Comparison of ENCODE assay signal across 1 cellular context in the genomic region with DNA sequence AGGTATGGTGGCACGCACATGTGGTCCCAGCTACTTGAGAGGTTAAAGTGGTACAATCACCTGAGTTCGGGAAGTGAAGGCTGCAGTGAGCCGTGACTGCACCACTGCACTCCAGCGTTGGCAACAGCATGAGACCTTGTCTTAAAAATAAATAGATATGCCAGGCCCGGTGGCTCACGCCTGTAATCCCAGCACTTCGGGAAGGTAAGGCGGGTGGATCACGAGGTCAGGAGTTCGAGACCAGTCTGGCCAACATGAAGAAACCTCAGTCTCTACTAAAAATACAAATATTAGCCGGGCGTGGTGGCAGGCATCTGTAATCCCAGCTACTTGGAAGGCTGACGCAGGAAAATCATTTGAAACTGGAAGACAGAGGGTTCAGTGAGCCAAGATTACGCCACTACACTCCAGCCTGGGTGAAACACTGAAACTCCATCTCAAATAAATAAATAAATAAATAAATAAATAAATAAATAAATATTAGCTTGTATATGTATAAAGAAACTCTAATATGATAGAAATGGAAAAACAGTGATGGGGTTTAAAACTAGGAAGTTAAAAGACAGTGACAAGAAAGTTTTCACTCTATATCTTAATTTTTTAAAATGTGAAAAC.
TF ChIP-seq lines count a peak whose summit lies in the region.

No MANE protein-coding gene starts in this region.

TF ChIP-seq in HEK293, 187 proteins besides CTCF, POLR2A, EP300 and RAD21 (continued from another document and continues in another):
- TF ChIP-seq, protein P1, sequence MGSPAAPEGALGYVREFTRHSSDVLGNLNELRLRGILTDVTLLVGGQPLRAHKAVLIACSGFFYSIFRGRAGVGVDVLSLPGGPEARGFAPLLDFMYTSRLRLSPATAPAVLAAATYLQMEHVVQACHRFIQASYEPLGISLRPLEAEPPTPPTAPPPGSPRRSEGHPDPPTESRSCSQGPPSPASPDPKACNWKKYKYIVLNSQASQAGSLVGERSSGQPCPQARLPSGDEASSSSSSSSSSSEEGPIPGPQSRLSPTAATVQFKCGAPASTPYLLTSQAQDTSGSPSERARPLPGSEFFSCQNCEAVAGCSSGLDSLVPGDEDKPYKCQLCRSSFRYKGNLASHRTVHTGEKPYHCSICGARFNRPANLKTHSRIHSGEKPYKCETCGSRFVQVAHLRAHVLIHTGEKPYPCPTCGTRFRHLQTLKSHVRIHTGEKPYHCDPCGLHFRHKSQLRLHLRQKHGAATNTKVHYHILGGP (tag by site-specific recombination; IDR thresholded peaks at IDR 0.05): no peak
- no peak for TF ChIP-seq REPIN1 (tag by site-specific recombination; IDR thresholded peaks at IDR 0.05; ENCODE audit: low read depth)
- TF ChIP-seq ZIC2 (tag by site-specific recombination; IDR thresholded peaks at IDR 0.05): no peak
- no peak for TF ChIP-seq ZNF221 (tag by site-specific recombination; IDR thresholded peaks at IDR 0.05; ENCODE audit: borderline replicate concordance)
- TF ChIP-seq KLF8 (tag by site-specific recombination; IDR thresholded peaks at IDR 0.05): no peak
- no peak for TF ChIP-seq ZBTB21 (tag by site-specific recombination; IDR thresholded peaks at IDR 0.05)
- no peak for TF ChIP-seq ZNF549 (tag by site-specific recombination; IDR thresholded peaks at IDR 0.05)
- TF ChIP-seq ZNF423 (tag by site-specific recombination; IDR thresholded peaks at IDR 0.05): no peak
- TF ChIP-seq, protein P2, sequence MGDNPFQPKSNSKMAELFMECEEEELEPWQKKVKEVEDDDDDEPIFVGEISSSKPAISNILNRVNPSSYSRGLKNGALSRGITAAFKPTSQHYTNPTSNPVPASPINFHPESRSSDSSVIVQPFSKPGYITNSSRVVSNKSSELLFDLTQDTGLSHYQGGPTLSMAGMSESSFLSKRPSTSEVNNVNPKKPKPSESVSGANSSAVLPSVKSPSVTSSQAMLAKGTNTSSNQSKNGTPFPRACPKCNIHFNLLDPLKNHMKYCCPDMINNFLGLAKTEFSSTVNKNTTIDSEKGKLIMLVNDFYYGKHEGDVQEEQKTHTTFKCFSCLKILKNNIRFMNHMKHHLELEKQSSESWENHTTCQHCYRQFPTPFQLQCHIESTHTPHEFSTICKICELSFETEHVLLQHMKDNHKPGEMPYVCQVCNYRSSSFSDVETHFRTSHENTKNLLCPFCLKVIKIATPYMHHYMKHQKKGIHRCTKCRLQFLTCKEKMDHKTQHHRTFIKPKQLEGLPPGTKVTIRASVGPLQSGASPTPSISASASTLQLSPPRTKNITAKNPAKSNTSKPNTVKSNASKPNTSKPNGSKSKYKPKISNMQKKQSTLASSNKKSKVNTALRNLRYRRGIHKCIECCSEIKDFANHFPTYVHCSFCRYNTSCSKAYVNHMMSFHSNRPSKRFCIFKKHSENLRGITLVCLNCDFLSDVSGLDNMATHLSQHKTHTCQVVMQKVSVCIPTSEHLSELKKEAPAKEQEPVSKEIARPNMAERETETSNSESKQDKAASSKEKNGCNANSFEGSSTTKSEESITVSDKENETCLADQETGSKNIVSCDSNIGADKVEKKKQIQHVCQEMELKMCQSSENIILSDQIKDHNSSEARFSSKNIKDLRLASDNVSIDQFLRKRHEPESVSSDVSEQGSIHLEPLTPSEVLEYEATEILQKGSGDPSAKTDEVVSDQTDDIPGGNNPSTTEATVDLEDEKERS (tag by site-specific recombination; IDR thresholded peaks at IDR 0.05): no peak
- no peak for TF ChIP-seq ZSCAN23 (tag by site-specific recombination; IDR thresholded peaks at IDR 0.05)
- TF ChIP-seq ZNF654 (tag by site-specific recombination; IDR thresholded peaks at IDR 0.05; ENCODE audit: low read depth): peak; percentile 34
- no peak for TF ChIP-seq ZNF585B (tag by site-specific recombination; IDR thresholded peaks at IDR 0.05)
- no peak for TF ChIP-seq ZNF76 (tag by site-specific recombination; IDR thresholded peaks at IDR 0.05; ENCODE audit: borderline replicate concordance, low read depth)
- TF ChIP-seq, protein P3, sequence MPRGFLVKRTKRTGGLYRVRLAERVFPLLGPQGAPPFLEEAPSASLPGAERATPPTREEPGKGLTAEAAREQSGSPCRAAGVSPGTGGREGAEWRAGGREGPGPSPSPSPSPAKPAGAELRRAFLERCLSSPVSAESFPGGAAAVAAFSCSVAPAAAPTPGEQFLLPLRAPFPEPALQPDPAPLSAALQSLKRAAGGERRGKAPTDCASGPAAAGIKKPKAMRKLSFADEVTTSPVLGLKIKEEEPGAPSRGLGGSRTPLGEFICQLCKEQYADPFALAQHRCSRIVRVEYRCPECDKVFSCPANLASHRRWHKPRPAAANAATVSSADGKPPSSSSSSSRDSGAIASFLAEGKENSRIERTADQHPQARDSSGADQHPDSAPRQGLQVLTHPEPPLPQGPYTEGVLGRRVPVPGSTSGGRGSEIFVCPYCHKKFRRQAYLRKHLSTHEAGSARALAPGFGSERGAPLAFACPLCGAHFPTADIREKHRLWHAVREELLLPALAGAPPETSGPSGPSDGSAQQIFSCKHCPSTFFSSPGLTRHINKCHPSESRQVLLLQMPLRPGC (tag by site-specific recombination; IDR thresholded peaks at IDR 0.05): no peak
- TF ChIP-seq SCRT1 (tag by site-specific recombination; IDR thresholded peaks at IDR 0.05; ENCODE audit: borderline replicate concordance): no peak
- TF ChIP-seq ZNF777 (tag by site-specific recombination; IDR thresholded peaks at IDR 0.05; ENCODE audit: borderline replicate concordance): no peak
- TF ChIP-seq ZNF19 (tag by site-specific recombination; IDR thresholded peaks at IDR 0.05; ENCODE audit: low read depth): 0 out of 2 replicates have a peak, but pooled peaks have one; percentile 44
- TF ChIP-seq ZXDB (tag by site-specific recombination; IDR thresholded peaks at IDR 0.05): peak; percentile 77
- no peak for TF ChIP-seq ZBTB7A (tag by site-specific recombination; IDR thresholded peaks at IDR 0.05; ENCODE audit: low read depth)
- TF ChIP-seq, protein P4, sequence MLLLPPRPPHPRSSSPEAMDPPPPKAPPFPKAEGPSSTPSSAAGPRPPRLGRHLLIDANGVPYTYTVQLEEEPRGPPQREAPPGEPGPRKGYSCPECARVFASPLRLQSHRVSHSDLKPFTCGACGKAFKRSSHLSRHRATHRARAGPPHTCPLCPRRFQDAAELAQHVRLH (tag by site-specific recombination; IDR thresholded peaks at IDR 0.05): 0 out of 2 replicates have a peak, but pooled peaks have one; percentile 27
- TF ChIP-seq ZNF214 (tag by site-specific recombination; IDR thresholded peaks at IDR 0.05; ENCODE audit: borderline replicate concordance): no peak
- TF ChIP-seq GLIS2 (tag by site-specific recombination; IDR thresholded peaks at IDR 0.05): no peak
- TF ChIP-seq, protein P5, sequence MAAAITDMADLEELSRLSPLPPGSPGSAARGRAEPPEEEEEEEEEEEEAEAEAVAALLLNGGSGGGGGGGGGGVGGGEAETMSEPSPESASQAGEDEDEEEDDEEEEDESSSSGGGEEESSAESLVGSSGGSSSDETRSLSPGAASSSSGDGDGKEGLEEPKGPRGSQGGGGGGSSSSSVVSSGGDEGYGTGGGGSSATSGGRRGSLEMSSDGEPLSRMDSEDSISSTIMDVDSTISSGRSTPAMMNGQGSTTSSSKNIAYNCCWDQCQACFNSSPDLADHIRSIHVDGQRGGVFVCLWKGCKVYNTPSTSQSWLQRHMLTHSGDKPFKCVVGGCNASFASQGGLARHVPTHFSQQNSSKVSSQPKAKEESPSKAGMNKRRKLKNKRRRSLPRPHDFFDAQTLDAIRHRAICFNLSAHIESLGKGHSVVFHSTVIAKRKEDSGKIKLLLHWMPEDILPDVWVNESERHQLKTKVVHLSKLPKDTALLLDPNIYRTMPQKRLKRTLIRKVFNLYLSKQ (tag by site-specific recombination; IDR thresholded peaks at IDR 0.05; ENCODE audit: borderline replicate concordance): peak; percentile 76; the same call in 1 of the 2 replicates
- no peak for TF ChIP-seq GLIS1 (tag by site-specific recombination; IDR thresholded peaks at IDR 0.05)
- TF ChIP-seq, protein P6, sequence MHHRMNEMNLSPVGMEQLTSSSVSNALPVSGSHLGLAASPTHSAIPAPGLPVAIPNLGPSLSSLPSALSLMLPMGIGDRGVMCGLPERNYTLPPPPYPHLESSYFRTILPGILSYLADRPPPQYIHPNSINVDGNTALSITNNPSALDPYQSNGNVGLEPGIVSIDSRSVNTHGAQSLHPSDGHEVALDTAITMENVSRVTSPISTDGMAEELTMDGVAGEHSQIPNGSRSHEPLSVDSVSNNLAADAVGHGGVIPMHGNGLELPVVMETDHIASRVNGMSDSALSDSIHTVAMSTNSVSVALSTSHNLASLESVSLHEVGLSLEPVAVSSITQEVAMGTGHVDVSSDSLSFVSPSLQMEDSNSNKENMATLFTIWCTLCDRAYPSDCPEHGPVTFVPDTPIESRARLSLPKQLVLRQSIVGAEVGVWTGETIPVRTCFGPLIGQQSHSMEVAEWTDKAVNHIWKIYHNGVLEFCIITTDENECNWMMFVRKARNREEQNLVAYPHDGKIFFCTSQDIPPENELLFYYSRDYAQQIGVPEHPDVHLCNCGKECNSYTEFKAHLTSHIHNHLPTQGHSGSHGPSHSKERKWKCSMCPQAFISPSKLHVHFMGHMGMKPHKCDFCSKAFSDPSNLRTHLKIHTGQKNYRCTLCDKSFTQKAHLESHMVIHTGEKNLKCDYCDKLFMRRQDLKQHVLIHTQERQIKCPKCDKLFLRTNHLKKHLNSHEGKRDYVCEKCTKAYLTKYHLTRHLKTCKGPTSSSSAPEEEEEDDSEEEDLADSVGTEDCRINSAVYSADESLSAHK (tag by site-specific recombination; IDR thresholded peaks at IDR 0.05): no peak
- TF ChIP-seq ZNF223 (tag by site-specific recombination; IDR thresholded peaks at IDR 0.05): no peak
- TF ChIP-seq ZNF404 (tag by site-specific recombination; IDR thresholded peaks at IDR 0.05): peak; percentile 58; the same call in 1 of the 2 replicates
- TF ChIP-seq ZNF302 (tag by site-specific recombination; IDR thresholded peaks at IDR 0.05; ENCODE audit: low read depth): no peak
- TF ChIP-seq ZNF394 (tag by site-specific recombination; IDR thresholded peaks at IDR 0.05; ENCODE audit: borderline replicate concordance): peak; percentile 98
- TF ChIP-seq ZNF560 (tag by site-specific recombination; IDR thresholded peaks at IDR 0.05; ENCODE audit: borderline replicate concordance): 0 out of 2 replicates have a peak, but pooled peaks have one; percentile 60
- TF ChIP-seq, protein P7, sequence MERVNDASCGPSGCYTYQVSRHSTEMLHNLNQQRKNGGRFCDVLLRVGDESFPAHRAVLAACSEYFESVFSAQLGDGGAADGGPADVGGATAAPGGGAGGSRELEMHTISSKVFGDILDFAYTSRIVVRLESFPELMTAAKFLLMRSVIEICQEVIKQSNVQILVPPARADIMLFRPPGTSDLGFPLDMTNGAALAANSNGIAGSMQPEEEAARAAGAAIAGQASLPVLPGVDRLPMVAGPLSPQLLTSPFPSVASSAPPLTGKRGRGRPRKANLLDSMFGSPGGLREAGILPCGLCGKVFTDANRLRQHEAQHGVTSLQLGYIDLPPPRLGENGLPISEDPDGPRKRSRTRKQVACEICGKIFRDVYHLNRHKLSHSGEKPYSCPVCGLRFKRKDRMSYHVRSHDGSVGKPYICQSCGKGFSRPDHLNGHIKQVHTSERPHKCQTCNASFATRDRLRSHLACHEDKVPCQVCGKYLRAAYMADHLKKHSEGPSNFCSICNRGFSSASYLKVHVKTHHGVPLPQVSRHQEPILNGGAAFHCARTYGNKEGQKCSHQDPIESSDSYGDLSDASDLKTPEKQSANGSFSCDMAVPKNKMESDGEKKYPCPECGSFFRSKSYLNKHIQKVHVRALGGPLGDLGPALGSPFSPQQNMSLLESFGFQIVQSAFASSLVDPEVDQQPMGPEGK (tag by site-specific recombination; IDR thresholded peaks at IDR 0.05): no peak
- TF ChIP-seq ZFP3 (tag by site-specific recombination; IDR thresholded peaks at IDR 0.05; ENCODE audit: low read depth): no peak
- peak; percentile 39; the same call in 1 of the 2 replicates for TF ChIP-seq ZNF341 (tag by site-specific recombination; IDR thresholded peaks at IDR 0.05; ENCODE audit: low read depth)
- TF ChIP-seq YY1 (tag by site-specific recombination; IDR thresholded peaks at IDR 0.05): no peak
- TF ChIP-seq ZNF529 (tag by site-specific recombination; IDR thresholded peaks at IDR 0.05; ENCODE audit: insufficient replicate concordance): peak; percentile 21
- peak; percentile 54; the same call in 1 of the 2 replicates for TF ChIP-seq MYNN (tag by site-specific recombination; IDR thresholded peaks at IDR 0.05; ENCODE audit: borderline replicate concordance)
- TF ChIP-seq ZNF132 (tag by site-specific recombination; IDR thresholded peaks at IDR 0.05; ENCODE audit: borderline replicate concordance): no peak
- peak; percentile 84; the same call in 1 of the 2 replicates for TF ChIP-seq ZNF292 (tag by site-specific recombination; IDR thresholded peaks at IDR 0.05; ENCODE audit: borderline replicate concordance, low read depth)
- TF ChIP-seq ZNF664 (tag by site-specific recombination; IDR thresholded peaks at IDR 0.05): peak; percentile 61; the same call in 1 of the 2 replicates
- TF ChIP-seq ZNF658 (tag by site-specific recombination; IDR thresholded peaks at IDR 0.05): no peak
- TF ChIP-seq MZF1 (tag by site-specific recombination; IDR thresholded peaks at IDR 0.05; ENCODE audit: borderline replicate concordance): peak; percentile 62; the same call in 1 of the 2 replicates
- TF ChIP-seq ZNF157 (tag by site-specific recombination; IDR thresholded peaks at IDR 0.05): no peak
- TF ChIP-seq ZBTB48 (tag by site-specific recombination; IDR thresholded peaks at IDR 0.05): no peak
